In genomic region chr4:154549894-154550790, GRCh38 we compare ENCODE assay signal across 8 cellular contexts. TPM values are rescaled to one million over a fixed set of nuclear protein-coding genes. Genes with fewer than 3 reads are reported as not detected.
DNase-seq lines count a peak whose midpoint lies in the region; ATAC-seq and TF ChIP-seq lines count a peak whose summit lies in the region.

Gene PLRG1, minus strand, starts transcription at chr4:154550400. Its CDS starts 92 bp downstream, at chr4:154550308.

- H3K27me3 ChIP-seq in breast epithelium, result no peaks in the 10 kb centered on the region
- H3K27me3 ChIP-seq in iPS-18a (ENCODE audit: control insufficient read depth, insufficient read depth, low read length), result no peaks in the 10 kb centered on the region
- no peaks in the 10 kb centered on the region for H3K27me3 ChIP-seq in skeletal muscle satellite cell (ENCODE audit: control insufficient read depth, insufficient read depth, low read length)

- H3K9ac ChIP-seq in iPS-18a (ENCODE audit: low read length), result peak within 1 kb of the TSS; percentile 81
- peak within 1 kb of the TSS; percentile 94 for H3K9ac ChIP-seq in skeletal muscle satellite cell (ENCODE audit: low read depth, low read length)

- intact Hi-C loops in breast epithelium (cut with DNase I; ENCODE audit: low total_unique reads), result no loop called here

- TF ChIP-seq CTCF in VCaP (conservative IDR thresholded peaks at IDR 0.05), result no peak; the same call in 1 of the 2 replicates
- TF ChIP-seq CTCF in breast epithelium (IDR thresholded peaks at IDR 0.05), result peak; percentile 40 to 54 (median 41)

- H3K9me3 ChIP-seq in breast epithelium (no peaks in the 10 kb centered on the region), iPS-18a (ENCODE audit: control insufficient read depth, low read depth, low read length) (no peaks in the 10 kb centered on the region), skeletal muscle satellite cell (replicated peaks; ENCODE audit: low read length) (no peaks in the 10 kb centered on the region)

- peak; percentile 66 for TF ChIP-seq POLR2A in breast epithelium (IDR thresholded peaks at IDR 0.05)

- H3K4me2 ChIP-seq in skeletal muscle satellite cell (ENCODE audit: low read length), result peak within 1 kb of the TSS; percentile 81

- peak; percentile 98 for ATAC-seq in GM18870 (IDR thresholded peaks at IDR 0.05; ENCODE audit: unreplicated experiment)
- ATAC-seq in HG03135 (IDR thresholded peaks at IDR 0.05; ENCODE audit: unreplicated experiment), result peak; percentile 98

- H3K27ac ChIP-seq in VCaP (peak within 1 kb of the TSS; percentile 61), breast epithelium (peak within 1 kb of the TSS; percentile 70 to 89), iPS-18a (ENCODE audit: low read length) (peak within 1 kb of the TSS; percentile 55)

- in situ Hi-C loops in ACHN (cut with HindIII; ENCODE audit: low pct_ligation_motif_present, low pct_unique_long_range_greater_than_20kb, low sequenced_read_pairs), result no loop called here

- H3K4me1 ChIP-seq in breast epithelium (peaks cover 0 to 10% of the 10 kb centered on the region in 2 donors), iPS-18a (ENCODE audit: control insufficient read depth, low read depth, low read length) (peaks cover 9% of the 10 kb centered on the region), skeletal muscle satellite cell (ENCODE audit: control insufficient read depth, insufficient read depth, low read length) (peaks cover 11% of the 10 kb centered on the region)

- peak; percentile 93 for DNase-seq in ACHN
- peak; percentile 66 for DNase-seq in NCI-H2196 treated with DMSO at 0.1 percent for 48 hours (lab: John Stamatoyannopoulos, UW; ENCODE audit: unreplicated experiment)
- peak; percentile 93 to 95 for DNase-seq in breast epithelium (ENCODE audit: low spot score in 2 of 2)

- H3K36me3 ChIP-seq in breast epithelium, result peaks cover 3% of the 10 kb centered on the region
- peaks cover 28% of the 10 kb centered on the region for H3K36me3 ChIP-seq in iPS-18a (ENCODE audit: control insufficient read depth, low read depth, low read length)
- H3K36me3 ChIP-seq in skeletal muscle satellite cell (ENCODE audit: insufficient read depth, low read length), result peaks cover 20% of the 10 kb centered on the region

- H3K4me3 ChIP-seq in breast epithelium, result peak within 1 kb of the TSS; percentile 72 to 84 (median 73)
- peak within 1 kb of the TSS; percentile 89 for H3K4me3 ChIP-seq in iPS-18a (ENCODE audit: low read length)
- peak within 1 kb of the TSS; percentile 78 for H3K4me3 ChIP-seq in skeletal muscle satellite cell (ENCODE audit: low read length)

RNA-seq across cellular contexts. Expression of gene PLRG1, which starts in this region (rescaled TPM):
- 10 to 100 TPM; 38.1 to 61.2 (median 54.4) TPM for total RNA-seq in breast epithelium
- total RNA-seq in skeletal muscle satellite cell (2012; rRNA removed), result 56.6 and 77.3 TPM in 2 replicates

Comparison
In these comparisons a context has a peak if more than half of its experiments do, and no peak if none do; other contexts are left out.
1. Peak in every context shown above with its lines: DNase-seq, ATAC-seq, H3K4me3 ChIP-seq and H3K27ac ChIP-seq.